23 cellular contexts compared by ENCODE assay signal in the genomic region with DNA sequence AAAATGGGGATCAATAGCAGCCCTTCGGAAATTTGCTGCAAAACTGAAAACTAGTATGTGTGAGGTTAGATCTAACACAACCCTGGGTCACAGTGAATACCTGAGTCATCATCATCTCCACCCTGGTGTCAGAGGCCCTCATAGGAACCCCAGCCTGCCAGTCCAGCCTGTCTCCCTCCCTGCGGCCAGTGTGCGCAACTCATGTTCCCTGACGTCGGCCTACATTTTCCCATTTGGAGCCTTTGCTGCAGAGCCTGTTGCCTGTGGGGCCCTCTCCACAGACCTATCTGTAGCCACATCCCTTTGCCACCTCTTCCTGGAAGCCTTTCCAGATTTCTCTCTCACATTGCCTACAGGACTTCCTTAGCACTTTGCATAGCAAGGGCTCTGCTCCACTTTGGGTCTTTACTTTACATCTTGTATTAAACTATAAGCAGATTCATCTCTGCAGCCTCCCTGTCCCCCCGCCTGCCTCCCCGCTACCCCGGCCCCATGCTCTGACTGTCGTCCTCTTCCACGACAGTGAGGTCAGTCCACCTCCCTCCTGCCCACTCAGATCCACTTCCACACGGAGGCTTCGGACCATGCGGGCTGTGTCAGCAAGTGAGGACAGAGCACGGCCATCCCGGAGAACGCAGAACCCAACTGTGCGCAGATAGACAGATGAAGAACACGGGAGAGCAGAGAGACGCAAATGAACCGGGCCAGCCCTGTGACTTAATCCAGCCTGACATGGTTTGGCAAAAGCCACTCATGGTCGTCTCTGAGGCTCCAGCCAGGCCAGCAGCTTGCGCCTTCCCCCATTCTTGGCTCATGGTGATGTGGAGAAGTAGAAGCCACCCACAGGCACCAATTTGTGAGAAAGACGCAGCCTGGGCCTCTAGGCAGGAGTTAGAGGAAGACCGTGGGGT. TPM values are rescaled to one million over a fixed set of nuclear protein-coding genes. Genes with fewer than 3 reads are reported as not detected.
DNase-seq lines count a peak whose midpoint lies in the region; ATAC-seq and TF ChIP-seq lines count a peak whose summit lies in the region.
"Had no signal": no experiment of that assay in that cellular context is flagged by ENCODE, and none has a peak within 500 bp of the region (broad histone marks: within the 10 kb centered on the region; RNA-seq: fewer than 3 reads in every experiment).

No MANE protein-coding gene starts in this region.

- H3K27ac Mint-ChIP-seq in WTC11 = no peak overlapping the region
- H3K27ac Mint-ChIP-seq: activated CD8-positive, alpha-beta T cell treated with anti-CD3 and anti-CD28 coated beads, Interleukin-2, amount 10 ng/mL, durations not matched to agents 7 days and 5 days; activated naive CD8-positive, alpha-beta T cell treated with anti-CD3 and anti-CD28 coated beads, Interleukin-2, amount 10 ng/mL, durations not matched to agents 7 days and 5 days; CD4-positive, CD25-positive, alpha-beta regulatory T cell; dendritic cell treated with granulocyte-macrophage colony-stimulating factor and Interleukin-4, amounts not matched to agents 40 ng/mL and 50 ng/mL, for 4 days had no signal

- ATAC-seq in WTC11 = no peak
- ATAC-seq in heart right ventricle = peak; percentile 54 to 88 (median 72)
- ATAC-seq in GM19023 (IDR thresholded peaks at IDR 0.05; ENCODE audit: unreplicated experiment) = no peak
- ATAC-seq: activated CD8-positive, alpha-beta T cell treated with anti-CD3 and anti-CD28 coated beads, Interleukin-2, amount 10 ng/mL, durations not matched to agents 7 days and 5 days; naive thymus-derived CD4-positive, alpha-beta T cell; stimulated activated naive CD8-positive, alpha-beta T cell treated with anti-CD3 and anti-CD28 coated beads, Interleukin-15, Interleukin-2, amounts not matched to agents 100 U/mL and 50 U/mL, for 24 hours had no signal

- peak overlapping the region; percentile 80 for H2BK12ac ChIP-seq in neuronal stem cell (ENCODE audit: low read length)

- peak overlapping the region; percentile 87 for H2AK5ac ChIP-seq in neuronal stem cell (ENCODE audit: low read depth, low read length)

- peaks cover 0 to 18% (median 0%) of the 10 kb centered on the region in 9 donors for H3K4me1 ChIP-seq in heart right ventricle
- peaks cover 0 to 11% of the 10 kb centered on the region in 2 donors for H3K4me1 ChIP-seq in neuronal stem cell (ENCODE audit: control insufficient read depth in 2 of 2, insufficient read depth in 1 of 2, low read depth in 1 of 2, low read length in 2 of 2)

- H4K91ac ChIP-seq in neuronal stem cell (ENCODE audit: low read depth, low read length, poor library complexity) = no peak overlapping the region

- H3K27me3 ChIP-seq in heart right ventricle = peaks cover 0 to 80% (median 13%) of the 10 kb centered on the region in 7 donors
- peaks cover 0 to 66% (median 2%) of the 10 kb centered on the region in 3 experiments for H3K27me3 ChIP-seq in neuronal stem cell (ENCODE audit: control insufficient read depth in 3 of 3, insufficient read depth in 3 of 3, low read depth in 1 of 3, low read length in 3 of 3)

- H2BK5ac ChIP-seq in neuronal stem cell (ENCODE audit: low read length) = peak overlapping the region; percentile 66

- peak overlapping the region; percentile 23 for H4K8ac ChIP-seq in neuronal stem cell (ENCODE audit: low read depth, low read length)

- H3K4me2 ChIP-seq in neuronal stem cell (ENCODE audit: insufficient read depth, low read length, poor library complexity, severe bottlenecking) = no peak overlapping the region
- H3K4me2 ChIP-seq: smooth muscle cell had no signal

- no peak overlapping the region for H3K4me3 ChIP-seq in heart right ventricle
- no peak overlapping the region for H3K4me3 ChIP-seq in neuronal stem cell (ENCODE audit: low read length in 2 of 2)
- H3K4me3 ChIP-seq: smooth muscle cell had no signal

- H3K79me1 ChIP-seq in neuronal stem cell (ENCODE audit: low read depth, low read length) = no peaks in the 10 kb centered on the region

- H3K9ac ChIP-seq in neuronal stem cell (ENCODE audit: low read depth, low read length, poor library complexity) = no peak overlapping the region

- no peak overlapping the region for H2AFZ ChIP-seq in neuronal stem cell (ENCODE audit: low read length)

- intact Hi-C loops in heart right ventricle (cut with DNase I) = no loop called here

- H2BK15ac ChIP-seq in neuronal stem cell (ENCODE audit: low read length) = peak overlapping the region; percentile 93

- peaks cover 3% of the 10 kb centered on the region; the same call in 1 of the 2 replicates for H3K4me1 Mint-ChIP-seq in WTC11

- no peaks in the 10 kb centered on the region; the same call in 1 of the 2 replicates for H3K27me3 Mint-ChIP-seq in WTC11 (ENCODE audit: low read depth)
- H3K27me3 Mint-ChIP-seq: CD4-positive, CD25-positive, alpha-beta regulatory T cell had no signal

- H3K4me3 Mint-ChIP-seq in WTC11 = no peak overlapping the region
- H3K4me3 Mint-ChIP-seq: activated CD8-positive, alpha-beta T cell treated with anti-CD3 and anti-CD28 coated beads, Interleukin-2, amount 10 ng/mL, durations not matched to agents 7 days and 5 days; activated naive CD8-positive, alpha-beta T cell treated with anti-CD3 and anti-CD28 coated beads, Interleukin-2, amount 10 ng/mL, durations not matched to agents 7 days and 5 days; CD4-positive, CD25-positive, alpha-beta regulatory T cell; dendritic cell treated with granulocyte-macrophage colony-stimulating factor and Interleukin-4, amounts not matched to agents 40 ng/mL and 50 ng/mL, for 4 days; naive thymus-derived CD4-positive, alpha-beta T cell had no signal

- POLR2A ChIA-PET in WTC11 (lab: Charles Lee) = no interaction called here

- H3K9me3 ChIP-seq in heart right ventricle = no peaks in the 10 kb centered on the region
- no peaks in the 10 kb centered on the region for H3K9me3 ChIP-seq in neuronal stem cell (replicated peaks in 1 of 2; ENCODE audit: control insufficient read depth in 2 of 2, insufficient read depth in 1 of 2, low read depth in 1 of 2, low read length in 2 of 2)

- H3K27ac ChIP-seq in heart right ventricle (peak overlapping the region in 1 of 10 donors; percentile 19), neuronal stem cell (replicated peaks; ENCODE audit: low read length) (no peak overlapping the region)
- H3K27ac ChIP-seq: RWPE1 had no signal

- H3K4ac ChIP-seq in neuronal stem cell (ENCODE audit: low read length) = no peak overlapping the region

- no peaks in the 10 kb centered on the region for H3K36me3 Mint-ChIP-seq in WTC11
- H3K36me3 Mint-ChIP-seq: activated naive CD8-positive, alpha-beta T cell treated with anti-CD3 and anti-CD28 coated beads, Interleukin-2, amount 10 ng/mL, durations not matched to agents 7 days and 5 days; CD4-positive, CD25-positive, alpha-beta regulatory T cell; naive thymus-derived CD4-positive, alpha-beta T cell had no signal

- H3K9me3 Mint-ChIP-seq in WTC11 = no peaks in the 10 kb centered on the region
- H3K9me3 Mint-ChIP-seq: activated naive CD8-positive, alpha-beta T cell treated with anti-CD3 and anti-CD28 coated beads, Interleukin-2, amount 10 ng/mL, durations not matched to agents 7 days and 5 days; CD4-positive, CD25-positive, alpha-beta regulatory T cell; dendritic cell treated with granulocyte-macrophage colony-stimulating factor and Interleukin-4, amounts not matched to agents 40 ng/mL and 50 ng/mL, for 4 days had no signal

- H3K18ac ChIP-seq in neuronal stem cell (ENCODE audit: low read length) = peak overlapping the region; percentile 90

- H3K14ac ChIP-seq in neuronal stem cell (ENCODE audit: low read length) = peak overlapping the region; percentile 67

- no peak overlapping the region for H3K23ac ChIP-seq in neuronal stem cell (ENCODE audit: low read depth, low read length, poor library complexity)

- 76 to 77% methylated on average over 24 of the region's 24 CpGs for WGBS in heart right ventricle, 2 donors
- no CpG with 5 or more reads among the region's 24 CpGs for WGBS in neuronal stem cell (ENCODE audit: extremely low coverage in 2 of 2, insufficient read length in 2 of 2, insufficient replicate concordance in 1 of 2), 2 donors

- H3K36me3 ChIP-seq in heart right ventricle = no peaks in the 10 kb centered on the region
- H3K36me3 ChIP-seq in neuronal stem cell (replicated peaks in 1 of 2; ENCODE audit: control insufficient read depth in 2 of 2, insufficient read depth in 2 of 2, low read length in 2 of 2) = no peaks in the 10 kb centered on the region

- peak overlapping the region; percentile 67 for H2BK120ac ChIP-seq in neuronal stem cell (ENCODE audit: low read depth, low read length)

- in situ Hi-C loops in G401 (cut with HindIII; ENCODE audit: low sequenced_read_pairs) = loop anchor here (5.0 kb wide), 1 partner anchor 89 kb away; no protein-coding TSS in a partner anchor

- CTCF ChIA-PET in WTC11 (lab: Charles Lee) = interaction anchor here (1.7 to 1.9 kb wide), 3 partner anchors 30 to 31 kb away, joined by 4 to 7 read pairs (median 5); no protein-coding TSS in a partner anchor

- TF ChIP-seq CTCF in WTC11 (IDR thresholded peaks at IDR 0.05) (no peak), heart right ventricle (IDR thresholded peaks at IDR 0.05) (no peak)

- DNase-seq in G401 (ENCODE audit: low spot score) = peak; percentile 97
- peak; percentile 9 for DNase-seq in WTC11 (ENCODE audit: low spot score)
- DNase-seq in heart right ventricle = peak in 1 of 2 donors; percentile 42
- no peak for DNase-seq in neuronal stem cell (ENCODE audit: low spot score)
- DNase-seq in NCI-H1048 (lab: John Stamatoyannopoulos, UW) = no peak
- DNase-seq in NCI-H2029 (lab: John Stamatoyannopoulos, UW) = no peak
- DNase-seq in NCI-H510A (lab: John Stamatoyannopoulos, UW) = no peak
- DNase-seq: activated CD8-positive, alpha-beta T cell treated with anti-CD3 and anti-CD28 coated beads, Interleukin-2, amount 10 ng/mL, durations not matched to agents 7 days and 5 days; activated T-cell treated with anti-CD3 and anti-CD28 coated beads, Interleukin-2, amount 50 U/mL, for 48 hours; CD4-positive, CD25-positive, alpha-beta regulatory T cell; HCEC 1CT; mesendoderm; naive thymus-derived CD4-positive, alpha-beta T cell; NCI-H1105 treated with DMSO at 0.1 percent for 48 hours; NCI-H524 treated with DMSO at 0.1 percent for 48 hours; stimulated activated CD4-positive, alpha-beta T cell treated with anti-CD3 and anti-CD28 coated beads, Interleukin-4, amount 100 ng/mL, for 1 hour; stimulated activated naive CD8-positive, alpha-beta T cell treated with anti-CD3 and anti-CD28 coated beads, Interleukin-15, Interleukin-2, amounts not matched to agents 100 U/mL and 50 U/mL, for 24 hours; trophoblast cell had no signal

TF ChIP-seq in WTC11, 78 proteins besides CTCF, POLR2A, EP300 and RAD21 (continues in another document):
- no peak for TF ChIP-seq NR3C1 (CRISPR knock-in tag; conservative IDR thresholded peaks at IDR 0.05; ENCODE audit: low read depth)

RNA-seq across cellular contexts. Expression of a gene that starts 31.0 kb away (rescaled TPM):
- total RNA-seq in G401 (2014; rRNA removed; shearing (Covaris generic)) = 2.7 and 3.9 TPM in 2 replicates
- 11.3 to 12.4 TPM (median 12.1 TPM) in 3 replicates for total RNA-seq in WTC11 (2021)
- 10 to 100 TPM in 4 of 10 donors, 1 to 10 TPM in 6; 1.8 to 22.9 (median 2.7) TPM for total RNA-seq in heart right ventricle
- polyA plus RNA-seq in heart right ventricle = 1 to 10 TPM; 6.4 to 7.2 TPM
- polyA plus RNA-seq in neuronal stem cell (2013, experiment 1 of 2) = 29.4 TPM
- 29.5 TPM for polyA plus RNA-seq in neuronal stem cell (2013, experiment 2 of 2)
- polyA plus RNA-seq: CD4-positive, CD25-positive, alpha-beta regulatory T cell; naive thymus-derived CD4-positive, alpha-beta T cell had no signal

RNA-seq across cellular contexts. Expression of a gene that starts 49.6 kb away (rescaled TPM):
- 93.4 and 111 TPM in 2 replicates for total RNA-seq in G401 (2014; rRNA removed; shearing (Covaris generic))
- total RNA-seq in WTC11 (2021) (2.3 to 3.4 TPM (median 2.4 TPM) in 3 replicates), heart right ventricle (1 to 10 TPM; 2.2 to 4.4 (median 3.2) TPM)
- polyA plus RNA-seq in heart right ventricle = 1 to 10 TPM; 2.3 to 5.9 TPM
- 2.9 TPM for polyA plus RNA-seq in neuronal stem cell (2013, experiment 1 of 2)
- 2.8 TPM for polyA plus RNA-seq in neuronal stem cell (2013, experiment 2 of 2)
- total RNA-seq: activated CD8-positive, alpha-beta T cell treated with anti-CD3 and anti-CD28 coated beads, Interleukin-2, amount 10 ng/mL, durations not matched to agents 7 days and 5 days; CD4-positive, CD25-positive, alpha-beta regulatory T cell; naive thymus-derived CD4-positive, alpha-beta T cell had no signal
- polyA plus RNA-seq: CD4-positive, CD25-positive, alpha-beta regulatory T cell; naive thymus-derived CD4-positive, alpha-beta T cell had no signal

Comparison
In these comparisons a context has a peak if more than half of its experiments do, and no peak if none do; other contexts are left out.
1. DNase-seq: peak in G401 (single experiment) and WTC11 (single experiment); none in neuronal stem cell (single experiment), NCI-H1048 (single experiment), NCI-H2029 (single experiment) and NCI-H510A (single experiment).
2. ATAC-seq: peak in heart right ventricle (8 of 8); none in WTC11 (single experiment) and GM19023 (single experiment).
3. RNA of a gene that starts 49.6 kb away (total RNA-seq): 93.4 to 111 TPM in G401; 2.3 to 3.4 TPM in WTC11 and 2.2 to 4.4 TPM in heart right ventricle; every median in the first group is over 10 times any median in the second.